Comparison of ENCODE assay signal across 8 cellular contexts in genomic region chr10:59176241-59177030, GRCh38. TPM values are rescaled to one million over a fixed set of nuclear protein-coding genes. Genes with fewer than 3 reads are reported as not detected.
DNase-seq lines count a peak whose midpoint lies in the region; ATAC-seq and TF ChIP-seq lines count a peak whose summit lies in the region.

Gene PHYHIPL, plus strand, starts transcription at chr10:59176643. Its CDS starts 211 bp downstream, at chr10:59176854.

- peak within 1 kb of the TSS; percentile 58 for H3K9ac ChIP-seq in iPS-20b (ENCODE audit: low read depth, low read length)
- H3K9ac ChIP-seq in skeletal muscle satellite cell (ENCODE audit: low read depth, low read length) = no peak within 1 kb of the TSS

- H3K4me2 ChIP-seq in skeletal muscle satellite cell (ENCODE audit: low read length) = peak within 1 kb of the TSS; percentile 90

- DNase-seq in heart left ventricle (peak in 3 of 5 donors; percentile 4 to 58 (median 19)), cardiac septum (ENCODE audit: low spot score) (no peak), mucosa of gallbladder (ENCODE audit: low spot score) (no peak)
- DNase-seq in activated CD8-positive, alpha-beta T cell treated with anti-CD3 and anti-CD28 coated beads, Interleukin-2, amount 10 ng/mL, durations not matched to agents 7 days and 5 days = no peak
- DNase-seq in stimulated activated naive CD4-positive, alpha-beta T cell treated with Interleukin-2 at 50 U/mL for 16 hours (lab: John Stamatoyannopoulos, UW) = no peak

- H3K4me3 Mint-ChIP-seq in activated CD8-positive, alpha-beta T cell treated with anti-CD3 and anti-CD28 coated beads, Interleukin-2, amount 10 ng/mL, durations not matched to agents 7 days and 5 days = peak within 1 kb of the TSS; percentile 43

- H3K4me3 ChIP-seq in heart left ventricle (peak within 1 kb of the TSS; percentile 9 to 46 (median 32)), iPS-20b (ENCODE audit: low read length) (peak within 1 kb of the TSS; percentile 73), skeletal muscle satellite cell (ENCODE audit: low read length) (peak within 1 kb of the TSS; percentile 67)

- peaks cover 5% of the 10 kb centered on the region for H3K9me3 Mint-ChIP-seq in activated CD8-positive, alpha-beta T cell treated with anti-CD3 and anti-CD28 coated beads, Interleukin-2, amount 10 ng/mL, durations not matched to agents 7 days and 5 days (ENCODE audit: insufficient read depth)

- peaks cover 13% of the 10 kb centered on the region for H3K27me3 Mint-ChIP-seq in activated CD8-positive, alpha-beta T cell treated with anti-CD3 and anti-CD28 coated beads, Interleukin-2, amount 10 ng/mL, durations not matched to agents 7 days and 5 days (ENCODE audit: low read depth)

- H3K4me1 Mint-ChIP-seq in activated CD8-positive, alpha-beta T cell treated with anti-CD3 and anti-CD28 coated beads, Interleukin-2, amount 10 ng/mL, durations not matched to agents 7 days and 5 days (ENCODE audit: low read depth) = peaks cover 4% of the 10 kb centered on the region

- H3K9me3 ChIP-seq in heart left ventricle (no peaks in the 10 kb centered on the region), iPS-20b (ENCODE audit: insufficient read depth, low read depth, low read length) (no peaks in the 10 kb centered on the region), skeletal muscle satellite cell (replicated peaks; ENCODE audit: low read length) (no peaks in the 10 kb centered on the region)

- CTCF ChIA-PET in activated CD8-positive, alpha-beta T cell treated with anti-CD3 and anti-CD28 coated beads, Interleukin-2, amount 10 ng/mL, durations not matched to agents 7 days and 5 days (lab: Charles Lee) = no interaction called here

- H3K27ac ChIP-seq in heart left ventricle (no peak within 1 kb of the TSS), iPS-20b (ENCODE audit: low read length) (no peak within 1 kb of the TSS)

- H3K27ac Mint-ChIP-seq in activated CD8-positive, alpha-beta T cell treated with anti-CD3 and anti-CD28 coated beads, Interleukin-2, amount 10 ng/mL, durations not matched to agents 7 days and 5 days = peak within 1 kb of the TSS; percentile 11

- peaks cover 7 to 49% (median 21%) of the 10 kb centered on the region in 9 donors for H3K27me3 ChIP-seq in heart left ventricle
- H3K27me3 ChIP-seq in iPS-20b (ENCODE audit: insufficient read depth, low read length) = peaks cover 64% of the 10 kb centered on the region
- H3K27me3 ChIP-seq in skeletal muscle satellite cell (ENCODE audit: control insufficient read depth, insufficient read depth, low read length) = peaks cover 41% of the 10 kb centered on the region

- intact Hi-C loops in heart left ventricle (cut with DNase I) (no loop called here), cardiac septum (cut with DNase I) (no loop called here)

- 1% methylated on average over 50 to 89 of the region's 90 CpGs for WGBS in heart left ventricle, 4 donors

- ATAC-seq in heart left ventricle (peak in 2 of 4 donors; percentile 33 to 46), HG03571 (IDR thresholded peaks at IDR 0.05; ENCODE audit: unreplicated experiment) (no peak)
- ATAC-seq in activated CD8-positive, alpha-beta T cell treated with anti-CD3 and anti-CD28 coated beads, Interleukin-2, amount 10 ng/mL, durations not matched to agents 7 days and 5 days = no peak

- no peak for TF ChIP-seq POLR2A in heart left ventricle (IDR thresholded peaks at IDR 0.05)

- H3K4me1 ChIP-seq in heart left ventricle (peaks cover 0 to 16% (median 5%) of the 10 kb centered on the region in 12 donors), iPS-20b (ENCODE audit: insufficient read depth, low read length) (peaks cover 5% of the 10 kb centered on the region; the same call in 1 of the 2 replicates), skeletal muscle satellite cell (ENCODE audit: control insufficient read depth, insufficient read depth, low read length) (peaks cover 10% of the 10 kb centered on the region)

- peaks cover 4% of the 10 kb centered on the region for H3K36me3 Mint-ChIP-seq in activated CD8-positive, alpha-beta T cell treated with anti-CD3 and anti-CD28 coated beads, Interleukin-2, amount 10 ng/mL, durations not matched to agents 7 days and 5 days (ENCODE audit: low read depth)

- TF ChIP-seq CTCF in heart left ventricle (IDR thresholded peaks at IDR 0.05) = no peak

- H3K36me3 ChIP-seq in heart left ventricle (no peaks in the 10 kb centered on the region), iPS-20b (ENCODE audit: insufficient read depth, low read depth, low read length) (no peaks in the 10 kb centered on the region), skeletal muscle satellite cell (ENCODE audit: insufficient read depth, low read length) (no peaks in the 10 kb centered on the region)

- POLR2A ChIA-PET in activated CD8-positive, alpha-beta T cell treated with anti-CD3 and anti-CD28 coated beads, Interleukin-2, amount 10 ng/mL, durations not matched to agents 7 days and 5 days (lab: Charles Lee) = no interaction called here

RNA-seq across cellular contexts. Expression of gene PHYHIPL, which starts in this region (rescaled TPM):
- not detected for total RNA-seq in heart left ventricle
- under 1 TPM; 0.03 to 0.08 TPM for polyA plus RNA-seq in heart left ventricle
- 0.19 TPM for total RNA-seq in cardiac septum
- not detected for total RNA-seq in activated CD8-positive, alpha-beta T cell treated with anti-CD3 and anti-CD28 coated beads, Interleukin-2, amount 10 ng/mL, durations not matched to agents 7 days and 5 days
- not detected in 2 replicates for total RNA-seq in skeletal muscle satellite cell (2012; rRNA removed)
- total RNA-seq in mucosa of gallbladder = 0.20 TPM

Comparison
In these comparisons a context has a peak if more than half of its experiments do, and no peak if none do; other contexts are left out.
1. Peak in DNase-seq and H3K4me3 ChIP-seq in heart left ventricle; RNA of the gene not detected or under 1 TPM.